ENCODE assay signal across 8 cellular contexts in the genomic region with DNA sequence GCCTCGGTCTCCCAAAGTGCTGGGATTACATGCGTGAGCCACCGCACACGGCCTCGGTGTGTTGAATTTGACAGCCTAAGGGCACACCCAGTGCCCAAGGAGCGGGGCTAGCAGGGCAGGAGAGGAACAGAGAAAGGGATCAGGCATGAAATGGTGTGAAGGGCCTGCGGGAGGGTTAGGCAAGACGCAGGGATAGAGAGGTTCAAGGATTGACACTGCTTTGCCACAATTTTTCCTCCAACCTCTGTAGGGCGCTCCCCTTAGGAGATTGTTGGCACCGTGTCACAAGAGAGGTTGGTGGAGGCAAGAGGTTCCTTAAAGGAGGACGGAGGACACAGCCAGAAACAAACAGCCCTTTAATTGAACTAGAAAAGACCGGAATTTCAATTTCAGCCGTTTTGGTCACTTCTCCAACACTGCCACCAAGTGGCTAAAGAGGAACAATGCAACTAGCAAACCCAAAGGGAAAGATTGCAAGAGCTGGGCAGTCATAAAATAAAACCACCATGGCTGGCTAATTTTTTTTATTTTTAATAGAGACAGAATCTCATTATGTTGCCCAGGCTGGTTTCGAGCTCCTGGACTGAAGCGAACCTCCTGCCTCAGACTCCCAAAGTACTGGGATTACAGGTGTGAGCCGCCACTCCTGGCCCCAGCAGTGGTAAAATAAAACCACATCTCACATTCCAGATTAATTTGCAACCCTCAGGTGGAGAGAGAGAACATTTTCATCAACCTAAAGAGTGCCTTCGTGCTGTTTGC. TPM values are rescaled to one million over a fixed set of nuclear protein-coding genes. Genes with fewer than 3 reads are reported as not detected.
DNase-seq lines count a peak whose midpoint lies in the region; ATAC-seq and TF ChIP-seq lines count a peak whose summit lies in the region.

No MANE protein-coding gene starts in this region.

- WGBS in hepatocyte (ENCODE audit: low lambda C conversion rate, missing lambda C conversion rate) = 54% methylated on average over 17 of the region's 17 CpGs

- POLR2A ChIA-PET in GM10248 (lab: Yijun Ruan, JAX) = interaction anchor here (0.6 kb wide), 1 partner anchor 1037 kb away, joined by 3 read pairs; no protein-coding TSS in a partner anchor

- H3K27me3 ChIP-seq in OCI-LY1 (ENCODE audit: insufficient read depth, low read length) (no peaks in the 10 kb centered on the region), hepatocyte (no peaks in the 10 kb centered on the region), skeletal muscle tissue (ENCODE audit: control insufficient read depth in 3 of 3, insufficient read depth in 3 of 3, low read length in 3 of 3) (no peaks in the 10 kb centered on the region)

- CTCF ChIA-PET in GM10248 (lab: Yijun Ruan, JAX) = interaction anchor here (0.6 to 22.4 kb wide), 36 partner anchors 9 to 465 kb away, joined by 3 to 494 read pairs (median 4); no protein-coding TSS in a partner anchor

- H3K36me3 ChIP-seq in OCI-LY1 (ENCODE audit: insufficient read depth, low read length) (no peaks in the 10 kb centered on the region), hepatocyte (replicated peaks; ENCODE audit: insufficient read depth, low read depth) (no peaks in the 10 kb centered on the region), skeletal muscle tissue (ENCODE audit: control insufficient read depth in 3 of 3, insufficient read depth in 3 of 3, low read length in 3 of 3) (no peaks in the 10 kb centered on the region)

- H4K20me1 ChIP-seq in OCI-LY1 (ENCODE audit: insufficient read depth, low read length) = no peaks in the 10 kb centered on the region
- no peaks in the 10 kb centered on the region for H4K20me1 ChIP-seq in hepatocyte (ENCODE audit: insufficient read depth, poor library complexity, severe bottlenecking)

- H3K9me3 ChIP-seq in OCI-LY1 (ENCODE audit: low read length) (no peaks in the 10 kb centered on the region), hepatocyte (ENCODE audit: low read depth) (no peaks in the 10 kb centered on the region), skeletal muscle tissue (ENCODE audit: control insufficient read depth in 3 of 3, low read length in 3 of 3) (no peaks in the 10 kb centered on the region)

- H3K9ac ChIP-seq in OCI-LY1 (ENCODE audit: low read length) (no peak overlapping the region), skeletal muscle tissue (ENCODE audit: low read depth in 1 of 3, low read length in 3 of 3) (peak overlapping the region; percentile 51 to 65 (median 51))

- no peak overlapping the region for H3K27ac ChIP-seq in OCI-LY1 (ENCODE audit: low read depth, low read length, poor library complexity, severe bottlenecking)
- H3K27ac ChIP-seq in hepatocyte = peak overlapping the region; percentile 56
- H3K27ac ChIP-seq in skeletal muscle tissue (ENCODE audit: low read depth, low read length) = no peak overlapping the region

- H3K4me1 ChIP-seq in OCI-LY1 (ENCODE audit: insufficient read depth, low read length, severe bottlenecking) = no peaks in the 10 kb centered on the region
- no peaks in the 10 kb centered on the region for H3K4me1 ChIP-seq in hepatocyte (ENCODE audit: insufficient read depth)
- H3K4me1 ChIP-seq in skeletal muscle tissue (ENCODE audit: control insufficient read depth in 3 of 3, insufficient read depth in 3 of 3, low read length in 3 of 3) = peaks cover 0 to 3% (median 2%) of the 10 kb centered on the region in 3 donors

- DNase-seq in AG09309 (ENCODE audit: low read depth) (no peak), GM10248 (ENCODE audit: extremely low spot score) (peak; percentile 57), HuH-7 (ENCODE audit: low spot score) (peak; percentile 38), anterior cingulate cortex (lab: John Stamatoyannopoulos, UW) (peak in 32 of 58 donors; percentile 9 to 71 (median 28)), hepatocyte (ENCODE audit: low spot score) (peak; percentile 82)

- no peak for ATAC-seq in HG03469 (IDR thresholded peaks at IDR 0.05; ENCODE audit: unreplicated experiment)

- H3K4me3 ChIP-seq in AG09309 (ENCODE audit: control insufficient read depth, low read depth, low read length) = no peak overlapping the region
- H3K4me3 ChIP-seq in OCI-LY1 (ENCODE audit: low read depth, low read length, poor library complexity, severe bottlenecking) = no peak overlapping the region
- no peak overlapping the region for H3K4me3 ChIP-seq in hepatocyte
- H3K4me3 ChIP-seq in skeletal muscle tissue (ENCODE audit: low read length in 3 of 3) = peak overlapping the region in 1 of 3 donors; percentile 35

- TF ChIP-seq CTCF in AG09309 (IDR thresholded peaks at IDR 0.05; ENCODE audit: control insufficient read depth, insufficient read depth, low read depth, low read length, missing control alignments) = peak; percentile 88
- peak; percentile 78 for TF ChIP-seq CTCF in GM10248 (IDR thresholded peaks at IDR 0.05; ENCODE audit: control extremely low read depth, extremely low read depth, low read depth, missing control alignments)
- peak; percentile 90 for TF ChIP-seq CTCF in OCI-LY1 (IDR thresholded peaks at IDR 0.05; ENCODE audit: low read length)
- TF ChIP-seq CTCF in hepatocyte (IDR thresholded peaks at IDR 0.05; ENCODE audit: poor library complexity) = peak; percentile 87

- H3K79me2 ChIP-seq in OCI-LY1 (ENCODE audit: insufficient read depth, low read length) = no peaks in the 10 kb centered on the region
- H3K79me2 ChIP-seq in hepatocyte = no peaks in the 10 kb centered on the region

- H3K9me2 ChIP-seq in OCI-LY1 (ENCODE audit: low read depth, low read length) (no peaks in the 10 kb centered on the region), hepatocyte (replicated peaks; ENCODE audit: insufficient read depth) (no peaks in the 10 kb centered on the region)

- H2AFZ ChIP-seq in OCI-LY1 (ENCODE audit: low read length) (no peak overlapping the region), hepatocyte (peak overlapping the region; percentile 9)

- H3F3A ChIP-seq in OCI-LY1 (ENCODE audit: insufficient read depth, low read length) = no peaks in the 10 kb centered on the region

- H3K4me2 ChIP-seq in OCI-LY1 (ENCODE audit: low read length) (no peak overlapping the region), hepatocyte (no peak overlapping the region)

RNA-seq across cellular contexts. Expression of a gene that starts 6.9 kb away (rescaled TPM):
- total RNA-seq in hepatocyte = 33.9 and 38.3 TPM in 2 replicates
- 34.4 and 37.6 TPM in 2 replicates for polyA plus RNA-seq in hepatocyte
- 12.5 TPM for total RNA-seq in skeletal muscle tissue
